Comparison of ENCODE assay signal across 1 cellular context in genomic region chr9:131593255-131593820, GRCh38.
TF ChIP-seq lines count a peak whose summit lies in the region.

No MANE protein-coding gene starts in this region.

TF ChIP-seq in GM12878, 131 proteins besides CTCF, POLR2A, EP300 and RAD21:
- TF ChIP-seq MLLT1 (IDR thresholded peaks at IDR 0.05) = no peak
- TF ChIP-seq POLR2AphosphoS5 (IDR thresholded peaks at IDR 0.05; ENCODE audit: low read length) = 0 out of 2 replicates have a peak, but pooled peaks have one; percentile 33
